8 cellular contexts compared by ENCODE assay signal in genomic region chr10:133379152-133379800, GRCh38. TPM values are rescaled to one million over a fixed set of nuclear protein-coding genes. Genes with fewer than 3 reads are reported as not detected.
DNase-seq lines count a peak whose midpoint lies in the region; ATAC-seq and TF ChIP-seq lines count a peak whose summit lies in the region.

TSS of gene PAOX (plus strand) at chr10:133379262. CDS start at chr10:133379317, 55 bp downstream.

- peak within 1 kb of the TSS; percentile 60 for H3K27ac ChIP-seq in CD4-positive, alpha-beta memory T cell (ENCODE audit: low read depth, low read length)

- peaks cover 0 to 1% of the 10 kb centered on the region in 2 donors for H3K36me3 Mint-ChIP-seq in CD4-positive, alpha-beta memory T cell
- no peaks in the 10 kb centered on the region for H3K36me3 Mint-ChIP-seq in chondrocyte (ENCODE audit: low read depth)

- intact Hi-C loops in CD4-positive, alpha-beta memory T cell (cut with micrococcal nuclease), result loop anchor here (1.0 kb wide), 1 partner anchor 10 kb away; no protein-coding TSS in a partner anchor

- peak within 1 kb of the TSS; percentile 57 to 96 for H3K4me3 ChIP-seq in CD4-positive, alpha-beta memory T cell (ENCODE audit: low read length in 2 of 2)
- H3K4me3 ChIP-seq in WI38 (ENCODE audit: low read depth, low read length), result peak within 1 kb of the TSS; percentile 74

- peaks cover 1 to 15% (median 5%) of the 10 kb centered on the region in 4 donors for H3K4me1 Mint-ChIP-seq in CD4-positive, alpha-beta memory T cell
- peaks cover 6% of the 10 kb centered on the region for H3K4me1 Mint-ChIP-seq in chondrocyte (ENCODE audit: low read depth)

- no peaks in the 10 kb centered on the region for H3K27me3 ChIP-seq in CD4-positive, alpha-beta memory T cell (ENCODE audit: insufficient read depth, low read length)

- no peaks in the 10 kb centered on the region for H3K9me3 Mint-ChIP-seq in CD4-positive, alpha-beta memory T cell
- no peaks in the 10 kb centered on the region for H3K9me3 Mint-ChIP-seq in chondrocyte (ENCODE audit: low read depth)

- POLR2A ChIA-PET in CD4-positive, alpha-beta memory T cell (lab: Charles Lee; ENCODE audit: partially characterized antibody), result interaction anchor here (1.1 to 5.9 kb wide), 4 partner anchors 11 to 50 kb away, joined by 6 to 68 read pairs (median 6); partner anchors contain the start of gene CALY

- no peaks in the 10 kb centered on the region for H3K9me3 ChIP-seq in CD4-positive, alpha-beta memory T cell (ENCODE audit: control insufficient read depth in 1 of 2, low read length in 2 of 2)

- CTCF ChIA-PET in CD4-positive, alpha-beta memory T cell (lab: Charles Lee; ENCODE audit: partially characterized antibody), result interaction anchor here (1.8 kb wide), 1 partner anchor 50 kb away, joined by 7 read pairs; no protein-coding TSS in a partner anchor

- peaks cover 13% of the 10 kb centered on the region for H3K4me1 ChIP-seq in CD4-positive, alpha-beta memory T cell (ENCODE audit: insufficient read depth, low read length)

- peak; percentile 61 to 75 (median 65) for DNase-seq in CD4-positive, alpha-beta memory T cell
- no peak for DNase-seq in chondrocyte (ENCODE audit: low spot score)
- peak; percentile 72 for DNase-seq in kidney tubule cell (ENCODE audit: low spot score)
- DNase-seq in stimulated activated CD4-positive, alpha-beta T cell treated with anti-CD3 and anti-CD28 coated beads, Interleukin-2, amount 100 ng/mL, for 24 hours, result peak; percentile 70
- no peak for DNase-seq in NCI-H2107 (lab: John Stamatoyannopoulos, UW)

- peaks cover 4% of the 10 kb centered on the region for H3K36me3 ChIP-seq in CD4-positive, alpha-beta memory T cell (ENCODE audit: insufficient read depth, low read length)

- TF ChIP-seq CTCF in WI38 (IDR thresholded peaks at IDR 0.05; ENCODE audit: low read depth, low read length), result no peak
- no peak for TF ChIP-seq CTCF in chondrocyte (IDR thresholded peaks at IDR 0.05)

- peak within 1 kb of the TSS in 6 of 7 donors; percentile 68 to 85 (median 76) for H3K27ac Mint-ChIP-seq in CD4-positive, alpha-beta memory T cell
- peak within 1 kb of the TSS; percentile 75 for H3K27ac Mint-ChIP-seq in chondrocyte (ENCODE audit: unreplicated experiment)

- no peaks in the 10 kb centered on the region for H3K27me3 Mint-ChIP-seq in CD4-positive, alpha-beta memory T cell
- H3K27me3 Mint-ChIP-seq in chondrocyte (ENCODE audit: low read depth), result no peaks in the 10 kb centered on the region

- H3K4me3 Mint-ChIP-seq in CD4-positive, alpha-beta memory T cell, result peak within 1 kb of the TSS; percentile 86 to 91 (median 88)
- peak within 1 kb of the TSS; percentile 75 for H3K4me3 Mint-ChIP-seq in chondrocyte (ENCODE audit: unreplicated experiment)

- peak; percentile 49 for ATAC-seq in GM19372 (IDR thresholded peaks at IDR 0.05; ENCODE audit: low read depth, unreplicated experiment)
- ATAC-seq in HG03460 (IDR thresholded peaks at IDR 0.05; ENCODE audit: unreplicated experiment), result peak; percentile 56

RNA-seq across cellular contexts. Expression of gene PAOX, which starts in this region (rescaled TPM):
- total RNA-seq in CD4-positive, alpha-beta memory T cell, result 1 to 10 TPM; 9.1 to 9.5 TPM
- polyA plus RNA-seq in CD4-positive, alpha-beta memory T cell, result 10 to 100 TPM in 1 of 2 donors, 1 to 10 TPM in 1; 7.6 to 10.3 TPM
- total RNA-seq in chondrocyte, result 5.9 to 7.6 TPM (median 6.3 TPM) in 3 replicates

Comparison
In these comparisons a context has a peak if more than half of its experiments do, and no peak if none do; other contexts are left out.
1. DNase-seq: peak in CD4-positive, alpha-beta memory T cell (5 of 5), kidney tubule cell (single experiment) and stimulated activated CD4-positive, alpha-beta T cell treated with anti-CD3 and anti-CD28 coated beads, Interleukin-2, amount 100 ng/mL, for 24 hours (2 of 2); none in chondrocyte (single experiment) and NCI-H2107 (single experiment).